7 cellular contexts compared by ENCODE assay signal in genomic region chr18:7028625-7029024, GRCh38.
"Had no signal": no experiment of that assay in that cellular context is flagged by ENCODE, and none has a peak within 500 bp of the region (broad histone marks: within the 10 kb centered on the region; RNA-seq: fewer than 3 reads in every experiment).

No MANE protein-coding gene starts in this region.

- H3K27me3 Mint-ChIP-seq: IgD-negative memory B cell had no signal

- H3K4me3 ChIP-seq: K562 had no signal

- ATAC-seq: HepG2, K562 had no signal

- DNase-seq: IMR-90, KBM-7 had no signal

- H3K27ac ChIP-seq: HL-60 had no signal

- FAIRE-seq: HepG2, HTR-8/SVneo, K562 had no signal

- H3K4me1 Mint-ChIP-seq: IgD-negative memory B cell had no signal

- H3K36me3 Mint-ChIP-seq: IgD-negative memory B cell had no signal

- H3K4me3 Mint-ChIP-seq: IgD-negative memory B cell had no signal
